Comparison of ENCODE assay signal across 8 cellular contexts in the genomic region with DNA sequence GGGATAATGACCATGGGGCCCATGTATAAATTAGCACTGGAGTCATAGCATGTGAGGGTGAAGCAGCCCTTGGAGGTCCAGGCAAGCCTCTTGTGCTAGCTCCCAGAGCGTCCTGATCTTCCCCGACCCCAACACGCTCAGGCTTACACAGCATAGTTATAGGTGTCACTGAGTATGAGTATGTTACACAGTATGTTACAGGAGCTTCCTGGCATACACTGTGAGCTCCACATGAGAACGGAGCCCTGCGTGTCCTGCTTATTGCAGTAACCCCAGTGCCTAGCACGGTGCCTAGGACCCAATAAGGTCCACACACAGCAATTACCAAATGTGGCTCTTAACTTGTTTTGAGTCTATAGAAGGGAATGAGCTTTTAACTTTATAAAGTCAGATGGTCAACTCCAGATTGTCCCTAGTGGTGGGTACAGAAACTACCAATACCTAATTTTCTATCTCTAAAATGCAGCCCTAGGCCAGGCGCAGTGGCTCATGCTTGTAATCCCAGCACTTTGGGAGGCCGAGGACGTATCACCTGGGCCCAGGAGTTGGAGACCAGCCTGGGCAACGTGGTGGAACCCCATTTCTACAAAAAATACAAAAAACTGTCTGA.
DNase-seq lines count a peak whose midpoint lies in the region; ATAC-seq and TF ChIP-seq lines count a peak whose summit lies in the region.

No MANE protein-coding gene starts in this region.

- DNase-seq in SK-N-SH (no peak), left colon (no peak), cortex of kidney (lab: John Stamatoyannopoulos, UW) (no peak), lower leg skin (ENCODE audit: low spot score in 2 of 2) (no peak)
- DNase-seq in activated CD8-positive, alpha-beta memory T cell treated with anti-CD3 and anti-CD28 coated beads, Interleukin-2, amount 50 U/mL, for 4 hours = no peak

- H3K9me2 ChIP-seq in SK-N-SH = no peaks in the 10 kb centered on the region

- H4K20me1 ChIP-seq in SK-N-SH (ENCODE audit: insufficient read depth) = no peaks in the 10 kb centered on the region

- no peak overlapping the region for H3K4me2 ChIP-seq in SK-N-SH

- H3K27me3 ChIP-seq in SK-N-SH (ENCODE audit: insufficient read depth) = no peaks in the 10 kb centered on the region

- H3K9ac ChIP-seq in SK-N-SH = no peak overlapping the region

- 0 out of 2 replicates have a peak, but pooled peaks have one; percentile 20 for TF ChIP-seq RAD21 in SK-N-SH (IDR thresholded peaks at IDR 0.05; ENCODE audit: low read length)

- TF ChIP-seq POLR2A in GM18505 (IDR thresholded peaks at IDR 0.05; ENCODE audit: borderline replicate concordance, extremely low read depth, insufficient read depth, insufficient read length) (no peak), lower leg skin (IDR thresholded peaks at IDR 0.05) (no peak)

- CTCF ChIA-PET in SK-N-SH (lab: Yijun Ruan, JAX) = interaction anchor here (0.6 to 2.3 kb wide), 19 partner anchors 8 to 1840 kb away, joined by 3 to 18 read pairs (median 4); a partner anchor contains a TSS

- intact Hi-C loops in left colon (cut with DNase I, micrococcal nuclease) = no loop called here
- intact Hi-C loops in lower leg skin (cut with DNase I; ENCODE audit: low total_unique reads) = no loop called here

- peak; percentile 86 for ATAC-seq in GM18505 (IDR thresholded peaks at IDR 0.05; ENCODE audit: unreplicated experiment)
- ATAC-seq in HG02759 (IDR thresholded peaks at IDR 0.05; ENCODE audit: unreplicated experiment) = peak; percentile 81
- peak; percentile 22 for ATAC-seq in left colon
- ATAC-seq in HG03571 (IDR thresholded peaks at IDR 0.05; ENCODE audit: unreplicated experiment) = no peak

- no peaks in the 10 kb centered on the region for H3F3A ChIP-seq in SK-N-SH (replicated peaks; ENCODE audit: insufficient read depth)

- peak; percentile 56 for TF ChIP-seq CTCF in SK-N-SH (IDR thresholded peaks at IDR 0.05)
- no peak for TF ChIP-seq CTCF in lower leg skin (IDR thresholded peaks at IDR 0.05)

- H3K27ac ChIP-seq in SK-N-SH (ENCODE audit: low read depth in 2 of 2, low read length in 1 of 2) = no peak overlapping the region

- no peaks in the 10 kb centered on the region for H3K36me3 ChIP-seq in SK-N-SH (replicated peaks in 1 of 2; ENCODE audit: control insufficient read depth in 1 of 2, insufficient read depth in 2 of 2, low read length in 1 of 2)

- peaks cover 0 to 9% of the 10 kb centered on the region in 2 experiments; a peak in 2 of 4 replicates for H3K4me1 ChIP-seq in SK-N-SH (ENCODE audit: control insufficient read depth in 1 of 2, insufficient read depth in 2 of 2, low read depth in 1 of 2, low read length in 1 of 2)

- TF ChIP-seq EP300 in SK-N-SH (IDR thresholded peaks at IDR 0.05; ENCODE audit: borderline replicate concordance in 1 of 2, low read depth in 1 of 2, low read length in 1 of 2) = no peak

- POLR2A ChIA-PET in SK-N-SH (lab: Yijun Ruan, JAX) = no interaction called here

- H3K9me3 ChIP-seq in SK-N-SH = no peaks in the 10 kb centered on the region

- H2AFZ ChIP-seq in SK-N-SH (ENCODE audit: low read depth) = no peak overlapping the region

- no peaks in the 10 kb centered on the region for H3K79me2 ChIP-seq in SK-N-SH (ENCODE audit: insufficient read depth)

- H3K4me3 ChIP-seq in SK-N-SH (ENCODE audit: low read depth in 2 of 2, low read length in 1 of 2) = no peak overlapping the region
- H3K4me3 ChIP-seq in lower leg skin (ENCODE audit: low read depth, poor library complexity, severe bottlenecking) = no peak overlapping the region

- WGBS in SK-N-SH (ENCODE audit: low lambda C conversion rate) = 78% methylated on average over 10 of the region's 10 CpGs
- WGBS in lower leg skin, 2 donors = 76 to 79% methylated on average over 10 of the region's 10 CpGs

TF ChIP-seq in SK-N-SH, 30 proteins besides CTCF, POLR2A, EP300 and RAD21:
- no peak for TF ChIP-seq EZH2phosphoT487 (IDR thresholded peaks at IDR 0.05; ENCODE audit: borderline replicate concordance, low read depth)
